16 cellular contexts compared by ENCODE assay signal in genomic region chr2:235723371-235723770, GRCh38.
A peak's percentile ranks its signal among the peaks of the same experiment; 100 is the strongest.
DNase-seq lines count a peak whose midpoint lies in the region; ATAC-seq, FAIRE-seq and TF ChIP-seq lines count a peak whose summit lies in the region.
"Had no signal": no experiment of that assay in that cellular context is flagged by ENCODE, and none has a peak within 500 bp of the region (broad histone marks: within the 10 kb centered on the region; RNA-seq: fewer than 3 reads in every experiment).

No MANE protein-coding gene starts in this region.

- no peak for TF ChIP-seq RAD21 in H1 (IDR thresholded peaks at IDR 0.05 in 1 of 2, conservative IDR thresholded peaks at IDR 0.05 in 1 of 2; ENCODE audit: low read depth in 2 of 2, low read length in 2 of 2)

- H2BK5ac ChIP-seq in H1 (ENCODE audit: low read depth, low read length) = no peak overlapping the region

- no peaks in the 10 kb centered on the region for H3K23me2 ChIP-seq in H1 (ENCODE audit: low read depth, low read length)

- no peak overlapping the region for H3K18ac ChIP-seq in H1 (ENCODE audit: extremely low read depth, low read length)

- H3K56ac ChIP-seq in H1 (replicated peaks; ENCODE audit: insufficient read length, low read depth, low read length) = no peak overlapping the region

- no peak overlapping the region for H2AFZ ChIP-seq in H1 (ENCODE audit: low read length)

- 0 out of 2 replicates have a peak overlapping the region, but pooled peaks have one; percentile 28 for H4K8ac ChIP-seq in H1 (ENCODE audit: extremely low read depth, insufficient read depth, low read length)

- no peak overlapping the region for H3K4ac ChIP-seq in H1 (replicated peaks; ENCODE audit: insufficient read length, low read depth, low read length)

- no peak overlapping the region for H2BK120ac ChIP-seq in H1 (replicated peaks; ENCODE audit: low read depth, low read length)

- H4K5ac ChIP-seq in H1 (ENCODE audit: insufficient read length, low read depth, low read length) = no peak overlapping the region

- TF ChIP-seq EP300 in H1 (IDR thresholded peaks at IDR 0.05; ENCODE audit: borderline replicate concordance in 1 of 2, low read depth in 2 of 2, low read length in 2 of 2) (no peak), suprapubic skin (IDR thresholded peaks at IDR 0.05) (no peak)

- no peak for DNase-seq in caudate nucleus (lab: John Stamatoyannopoulos, UW)
- DNase-seq in H1 (ENCODE audit: low read depth in 1 of 2, low spot score in 2 of 2) = no peak
- DNase-seq in suprapubic skin (ENCODE audit: low spot score in 2 of 2) = no peak
- DNase-seq in stimulated activated naive CD4-positive, alpha-beta T cell (lab: John Stamatoyannopoulos, UW) = no peak
- no peak for DNase-seq in lower leg skin (ENCODE audit: low spot score in 2 of 2)
- DNase-seq: CD4-positive, alpha-beta T cell; DMS79; GOT3; HCEC 1CT; HFFc6; IMR-90 had no signal

- H3K9me3 ChIP-seq in H1 (ENCODE audit: insufficient read depth in 2 of 2, low read depth in 1 of 2, low read length in 1 of 2) = peaks cover 0 to 1% of the 10 kb centered on the region in 2 experiments; a peak in 1 of 4 replicates
- H3K9me3 ChIP-seq in suprapubic skin = no peaks in the 10 kb centered on the region

- H2BK20ac ChIP-seq in H1 (ENCODE audit: low read length) = no peak overlapping the region

- no peak overlapping the region for H3K9ac ChIP-seq in H1 (replicated peaks in 1 of 4; ENCODE audit: extremely low read depth in 1 of 4, low read depth in 3 of 4, low read length in 3 of 4)
- no peak overlapping the region for H3K9ac ChIP-seq in rectal smooth muscle tissue (ENCODE audit: low read length)

- CTCF ChIA-PET in H1 (lab: Charles Lee; ENCODE audit: partially characterized antibody) = interaction anchor here (1.0 to 2.4 kb wide), 10 partner anchors 8 to 43 kb away, joined by 3 to 15 read pairs (median 4); no protein-coding TSS in a partner anchor

- H2BK15ac ChIP-seq in H1 (ENCODE audit: low read length) = no peak overlapping the region

- H4K91ac ChIP-seq in H1 (replicated peaks; ENCODE audit: insufficient read length, low read length) = no peak overlapping the region

- H3K79me1 ChIP-seq in H1 (ENCODE audit: low read depth, low read length) = peaks cover 2% of the 10 kb centered on the region; the same call in 1 of the 2 replicates

- no peak for FAIRE-seq in H1 (lab: Jason Lieb, UNC)
- FAIRE-seq: A204.1, GM12878, GM18507 had no signal

- TF ChIP-seq POLR2A in H1 (IDR thresholded peaks at IDR 0.05; ENCODE audit: control extremely low read depth in 1 of 2, low read depth in 2 of 2, low read length in 2 of 2) (no peak), suprapubic skin (IDR thresholded peaks at IDR 0.05) (no peak), lower leg skin (IDR thresholded peaks at IDR 0.05) (no peak)

- no peak overlapping the region for H2AK5ac ChIP-seq in H1 (ENCODE audit: low read depth, low read length)

- POLR2A ChIA-PET in H1 (lab: Charles Lee; ENCODE audit: partially characterized antibody) = interaction anchor here (0.5 to 2.0 kb wide), 2 partner anchors 10 to 11 kb away, joined by 3 to 6 read pairs; no protein-coding TSS in a partner anchor

- H3K27me3 ChIP-seq in H1 (replicated peaks in 1 of 4; ENCODE audit: control insufficient read depth in 3 of 4, extremely low read depth in 1 of 4, insufficient read depth in 3 of 4, low read length in 3 of 4) (no peaks in the 10 kb centered on the region), rectal smooth muscle tissue (ENCODE audit: control insufficient read depth, insufficient read depth, low read length) (no peaks in the 10 kb centered on the region), suprapubic skin (no peaks in the 10 kb centered on the region)

- H3K27ac ChIP-seq in caudate nucleus (ENCODE audit: low read depth, low read length) (peak overlapping the region; percentile 83), H1 (ENCODE audit: low read depth, low read length) (no peak overlapping the region), rectal smooth muscle tissue (ENCODE audit: low read depth, low read length) (peak overlapping the region; percentile 84), suprapubic skin (peak overlapping the region; percentile 24)

- no peak overlapping the region for H3K4me2 ChIP-seq in H1 (ENCODE audit: insufficient read depth in 1 of 2, low read depth in 2 of 2, low read length in 2 of 2)

- H3K14ac ChIP-seq in H1 (ENCODE audit: insufficient read length) = no peak overlapping the region

- no peak for ATAC-seq in GM21717 (IDR thresholded peaks at IDR 0.05; ENCODE audit: unreplicated experiment)
- ATAC-seq: GM12878 had no signal

- TF ChIP-seq CTCF in H1 (IDR thresholded peaks at IDR 0.05; ENCODE audit: control extremely low read depth in 1 of 3, insufficient read depth in 1 of 3, low read depth in 1 of 3, low read length in 3 of 3) = no peak
- TF ChIP-seq CTCF in suprapubic skin (IDR thresholded peaks at IDR 0.05) = no peak
- TF ChIP-seq CTCF in lower leg skin (IDR thresholded peaks at IDR 0.05) = no peak

- H3K4me1 ChIP-seq in H1 (replicated peaks in 1 of 4; ENCODE audit: control insufficient read depth in 3 of 4, insufficient read depth in 4 of 4, low read length in 3 of 4) = peaks cover 0 to 2% (median 0%) of the 10 kb centered on the region in 4 experiments; a peak in 1 of 7 replicates
- peaks cover 21% of the 10 kb centered on the region for H3K4me1 ChIP-seq in rectal smooth muscle tissue (ENCODE audit: control insufficient read depth, insufficient read depth, low read length)
- peaks cover 13% of the 10 kb centered on the region for H3K4me1 ChIP-seq in suprapubic skin

- peaks cover 4 to 5% of the 10 kb centered on the region in 2 experiments for H4K20me1 ChIP-seq in H1 (replicated peaks in 1 of 2; ENCODE audit: control insufficient read depth in 1 of 2, insufficient read depth in 2 of 2, low read length in 2 of 2)

- 93% methylated on average over 6 of the region's 6 CpGs; no CpG with 5 or more reads in 1 of the 2 experiments for WGBS in H1 (ENCODE audit: extremely low coverage in 1 of 2, insufficient coverage in 1 of 2, insufficient read length in 1 of 2, insufficient replicate concordance in 2 of 2, low coverage in 1 of 2, low lambda C conversion rate in 2 of 2, missing lambda C conversion rate in 1 of 2), 2 experiments
- WGBS in suprapubic skin = 92% methylated on average over 5 of the region's 6 CpGs
- 89 to 96% methylated on average over 6 of the region's 6 CpGs for WGBS in lower leg skin, 2 donors

- no peak overlapping the region for H3K23ac ChIP-seq in H1 (ENCODE audit: insufficient read length)

- 0 out of 8 replicates have a peak, but pooled peaks cover 0 to 3% (median 2%) of the 10 kb centered on the region in 4 experiments for H3K36me3 ChIP-seq in H1 (ENCODE audit: control insufficient read depth in 2 of 4, insufficient read depth in 4 of 4, low read length in 3 of 4)
- H3K36me3 ChIP-seq in rectal smooth muscle tissue (ENCODE audit: control insufficient read depth, insufficient read depth, low read length) = peaks cover 3% of the 10 kb centered on the region
- H3K36me3 ChIP-seq in suprapubic skin = no peaks in the 10 kb centered on the region

- no peak overlapping the region for H2BK12ac ChIP-seq in H1 (ENCODE audit: low read depth, low read length)

- intact Hi-C loops in lower leg skin (cut with DNase I; ENCODE audit: low total_unique reads) = no loop called here

- no peak overlapping the region for H3K4me3 ChIP-seq in H1 (ENCODE audit: extremely low read depth in 1 of 4, insufficient read depth in 2 of 4, low read depth in 3 of 4, low read length in 4 of 4)
- no peak overlapping the region for H3K4me3 ChIP-seq in rectal smooth muscle tissue (ENCODE audit: low read length)
- H3K4me3 ChIP-seq in suprapubic skin = no peak overlapping the region
- no peak overlapping the region for H3K4me3 ChIP-seq in lower leg skin (ENCODE audit: low read depth, poor library complexity, severe bottlenecking)
- H3K4me3 ChIP-seq: GM12878 had no signal

- H3K79me2 ChIP-seq in H1 (ENCODE audit: control insufficient read depth in 1 of 2, insufficient read depth in 2 of 2, low read length in 2 of 2) = no peaks in the 10 kb centered on the region; a peak in 2 of 4 replicates

TF ChIP-seq in H1, 55 proteins besides CTCF, POLR2A, EP300 and RAD21:
- TF ChIP-seq, protein P1, sequence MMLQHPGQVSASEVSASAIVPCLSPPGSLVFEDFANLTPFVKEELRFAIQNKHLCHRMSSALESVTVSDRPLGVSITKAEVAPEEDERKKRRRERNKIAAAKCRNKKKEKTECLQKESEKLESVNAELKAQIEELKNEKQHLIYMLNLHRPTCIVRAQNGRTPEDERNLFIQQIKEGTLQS (IDR thresholded peaks at IDR 0.05; ENCODE audit: insufficient read depth, low read depth, low read length) = no peak
- TF ChIP-seq RNF2 (IDR thresholded peaks at IDR 0.05; ENCODE audit: borderline replicate concordance, low read depth, low read length, missing control alignments, poor library complexity, severe bottlenecking) (no peak), TAF7 (optimal IDR thresholded peaks at IDR 0.05; ENCODE audit: borderline replicate concordance, low read depth, low read length) (no peak), SP4 (IDR thresholded peaks at IDR 0.05; ENCODE audit: low read length) (no peak), TBP (IDR thresholded peaks at IDR 0.05; ENCODE audit: low read depth, low read length) (no peak), HDAC6 (IDR thresholded peaks at IDR 0.05; ENCODE audit: low read depth, low read length) (no peak)
